9 cellular contexts compared by ENCODE assay signal in the genomic region with DNA sequence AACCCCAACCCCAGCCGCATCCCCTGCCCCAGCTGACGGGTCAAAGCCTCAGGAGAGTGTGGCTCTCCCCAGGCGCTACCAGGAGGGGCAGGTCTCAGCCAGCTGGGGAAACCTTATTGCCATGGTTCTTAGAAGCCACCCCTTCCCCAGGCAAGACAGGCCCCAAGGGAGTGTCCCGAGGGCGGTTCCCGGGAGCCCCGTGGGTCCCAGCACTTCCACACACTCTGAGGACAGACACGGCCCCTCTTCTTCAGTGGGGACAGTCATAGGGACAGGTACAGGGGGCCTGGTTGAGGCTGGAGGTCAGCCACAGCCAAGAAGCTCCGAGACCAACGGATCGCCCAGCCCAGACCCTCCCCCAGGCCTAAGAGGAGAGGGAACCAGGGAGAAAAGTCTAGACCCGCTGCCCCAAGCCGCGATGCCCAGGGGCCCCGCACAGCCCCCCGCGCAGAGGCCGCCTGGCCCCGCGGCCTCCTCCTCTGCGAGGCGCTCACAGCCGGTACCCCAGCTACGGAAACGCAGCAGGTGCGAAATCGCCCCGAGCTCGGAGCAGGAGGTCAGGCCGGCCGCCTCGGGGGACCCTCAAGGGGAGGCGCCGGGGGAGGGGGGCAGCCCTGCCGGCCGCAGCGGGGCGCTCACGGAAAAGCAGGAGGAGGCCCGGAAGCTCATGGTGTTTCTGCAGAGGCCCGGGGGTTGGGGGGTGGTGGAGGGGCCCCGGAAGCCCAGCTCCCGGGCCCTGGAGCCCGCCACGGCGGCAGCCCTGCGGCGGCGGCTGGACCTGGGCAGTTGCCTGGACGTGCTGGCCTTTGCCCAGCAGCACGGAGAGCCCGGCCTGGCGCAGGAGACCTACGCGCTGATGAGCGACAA. TPM values are rescaled to one million over a fixed set of nuclear protein-coding genes. Genes with fewer than 3 reads are reported as not detected.
DNase-seq lines count a peak whose midpoint lies in the region; ATAC-seq and TF ChIP-seq lines count a peak whose summit lies in the region.
"Had no signal": no experiment of that assay in that cellular context is flagged by ENCODE, and none has a peak within 500 bp of the region (broad histone marks: within the 10 kb centered on the region; RNA-seq: fewer than 3 reads in every experiment).

No MANE protein-coding gene starts in this region.

- intact Hi-C loops in lower lobe of right lung (cut with DNase I), result no loop called here

- no peaks in the 10 kb centered on the region for H3K36me3 ChIP-seq in cardiac muscle cell
- no peaks in the 10 kb centered on the region for H3K36me3 ChIP-seq in right atrium auricular region
- H3K36me3 ChIP-seq in lower lobe of right lung, result no peaks in the 10 kb centered on the region

- H3K27ac ChIP-seq in cardiac muscle cell, result no peak overlapping the region
- no peak overlapping the region for H3K27ac ChIP-seq in right atrium auricular region
- peak overlapping the region; percentile 60 for H3K27ac ChIP-seq in lower lobe of right lung

- DNase-seq in cardiac muscle cell (ENCODE audit: low read depth in 1 of 2, low spot score in 1 of 2) (no peak), right atrium auricular region (ENCODE audit: low spot score) (no peak), lower lobe of right lung (peak; percentile 58)
- DNase-seq in activated T-helper 9 cell treated with anti-CD3 and anti-CD28 coated beads, Interleukin-2, amount 50 U/mL, for 16 hours (ENCODE audit: low read depth), result peak; percentile 46
- DNase-seq: NCI-H187 treated with DMSO at 0.1 percent for 48 hours had no signal

- H3K27me3 ChIP-seq in cardiac muscle cell (peaks cover 7% of the 10 kb centered on the region), right atrium auricular region (peaks cover 8 to 19% of the 10 kb centered on the region in 2 donors), lower lobe of right lung (ENCODE audit: low read depth) (peaks cover 43% of the 10 kb centered on the region)

- no peak overlapping the region for H3K4me3 ChIP-seq in cardiac muscle cell
- peak overlapping the region in 1 of 2 donors; percentile 41 for H3K4me3 ChIP-seq in right atrium auricular region
- peak overlapping the region; percentile 48 for H3K4me3 ChIP-seq in lower lobe of right lung

- H3K9me3 ChIP-seq in cardiac muscle cell (ENCODE audit: low read depth) (no peaks in the 10 kb centered on the region), right atrium auricular region (no peaks in the 10 kb centered on the region), lower lobe of right lung (no peaks in the 10 kb centered on the region)

- peak; percentile 9 for TF ChIP-seq CTCF in cardiac muscle cell (IDR thresholded peaks at IDR 0.05; ENCODE audit: low read depth, low read length)
- TF ChIP-seq CTCF in right atrium auricular region (IDR thresholded peaks at IDR 0.05), result no peak
- TF ChIP-seq CTCF in lower lobe of right lung (IDR thresholded peaks at IDR 0.05), result no peak

- ATAC-seq in lower lobe of right lung, result peak in 1 of 2 donors; percentile 5
- no peak for ATAC-seq in GM21619 (IDR thresholded peaks at IDR 0.05; ENCODE audit: unreplicated experiment)
- ATAC-seq in HG02623 (IDR thresholded peaks at IDR 0.05; ENCODE audit: unreplicated experiment), result no peak
- no peak for ATAC-seq in GM19023 (IDR thresholded peaks at IDR 0.05; ENCODE audit: unreplicated experiment)
- no peak for ATAC-seq in GM21737 (IDR thresholded peaks at IDR 0.05; ENCODE audit: unreplicated experiment)

- H3K4me1 ChIP-seq in cardiac muscle cell (ENCODE audit: low read depth) (peaks cover 6% of the 10 kb centered on the region), right atrium auricular region (peaks cover 0 to 25% of the 10 kb centered on the region in 2 donors), lower lobe of right lung (peaks cover 40% of the 10 kb centered on the region)

RNA-seq across cellular contexts. Expression of a gene that starts 2.6 kb away (rescaled TPM):
- total RNA-seq in cardiac muscle cell (0.07 and 0.18 TPM in 2 replicates), right atrium auricular region (not detected), lower lobe of right lung (0.77 TPM)
- 0.45 TPM in 1 of 2 replicates, not detected in the other for polyA plus RNA-seq in cardiac muscle cell

RNA-seq across cellular contexts. Expression of a gene that starts 14.4 kb away (rescaled TPM):
- total RNA-seq in cardiac muscle cell (not detected in 2 replicates), right atrium auricular region (not detected), lower lobe of right lung (not detected)
- polyA plus RNA-seq in cardiac muscle cell, result 3.8 TPM in 1 of 2 replicates, not detected in the other

RNA-seq across cellular contexts. Expression of a gene that starts 18.5 kb away (rescaled TPM):
- total RNA-seq in cardiac muscle cell, result 2.6 and 7.8 TPM in 2 replicates
- polyA plus RNA-seq in cardiac muscle cell, result 10.0 and 17.7 TPM in 2 replicates
- 10 to 100 TPM in 1 of 2 donors, 1 to 10 TPM in 1; 9.1 to 35.8 TPM for total RNA-seq in right atrium auricular region
- 151 TPM for total RNA-seq in lower lobe of right lung

RNA-seq across cellular contexts. Expression of a gene that starts 22.9 kb away (rescaled TPM):
- total RNA-seq in cardiac muscle cell (4.1 TPM in 1 of 2 replicates, not detected in the other), right atrium auricular region (under 1 TPM in 1 of 2 donors, not detected in 1; 0.94 TPM), lower lobe of right lung (4.9 TPM)
- polyA plus RNA-seq in cardiac muscle cell, result 0.84 and 10.5 TPM in 2 replicates

RNA-seq across cellular contexts. Expression of a gene that starts 29.9 kb away (rescaled TPM):
- total RNA-seq in cardiac muscle cell (25.7 and 39.1 TPM in 2 replicates), right atrium auricular region (100 to 1,000 TPM; 184 to 281 TPM), lower lobe of right lung (12.6 TPM)
- 53.1 and 58.7 TPM in 2 replicates for polyA plus RNA-seq in cardiac muscle cell

Comparison
In these comparisons a context has a peak if more than half of its experiments do, and no peak if none do; other contexts are left out.
1. DNase-seq: peak in activated T-helper 9 cell treated with anti-CD3 and anti-CD28 coated beads, Interleukin-2, amount 50 U/mL, for 16 hours (single experiment) and lower lobe of right lung (single experiment); none in cardiac muscle cell (0 of 2) and right atrium auricular region (single experiment).